Comparison of ENCODE assay signal across 3 cellular contexts in the genomic region with DNA sequence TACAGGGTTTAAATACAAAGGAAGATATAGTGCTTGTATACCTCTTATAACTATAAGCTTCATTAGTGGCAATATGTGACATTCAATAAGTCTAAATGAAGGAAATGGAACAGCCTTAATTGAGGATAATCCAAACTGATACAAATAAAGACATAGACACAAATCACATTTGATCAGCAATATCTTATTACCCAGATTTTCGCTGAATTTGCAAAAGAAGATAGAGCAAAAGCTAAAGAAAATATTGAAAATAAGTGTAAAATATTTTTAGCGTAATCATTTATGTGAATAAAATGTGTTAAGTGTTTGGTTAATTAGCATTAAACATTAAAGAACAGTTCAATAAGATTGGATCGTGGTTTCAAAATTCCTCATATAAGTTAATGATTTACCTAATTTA.
TF ChIP-seq lines count a peak whose summit lies in the region.

No MANE protein-coding gene starts in this region.

TF ChIP-seq in A549, 52 proteins besides CTCF, POLR2A, EP300 and RAD21:
- TF ChIP-seq MAFK (IDR thresholded peaks at IDR 0.05; ENCODE audit: partially characterized antibody) (peak; percentile 68), NR3C1 (IDR thresholded peaks at IDR 0.05) (no peak)

TF ChIP-seq in IMR-90, 13 proteins besides CTCF, POLR2A, EP300 and RAD21:
- no peak for TF ChIP-seq BHLHE40 (IDR thresholded peaks at IDR 0.05; ENCODE audit: low read depth, low read length)
- TF ChIP-seq MAFK (IDR thresholded peaks at IDR 0.05; ENCODE audit: low read depth, low read length), result peak; percentile 68

TF ChIP-seq in K562, 482 proteins besides CTCF, POLR2A, EP300 and RAD21:
- TF ChIP-seq C11orf30 (IDR thresholded peaks at IDR 0.05; ENCODE audit: low read depth) (peak; percentile 52; the same call in 1 of the 2 replicates), TRIM28 (IDR thresholded peaks at IDR 0.05) (no peak), TAF9B (IDR thresholded peaks at IDR 0.05; ENCODE audit: partially characterized antibody) (peak; percentile 17), ZNF316 (IDR thresholded peaks at IDR 0.05) (peak; percentile 76), MAFG (tag; conservative IDR thresholded peaks at IDR 0.05) (peak; percentile 36; the same call in 1 of the 2 replicates)
- TF ChIP-seq, protein P1, sequence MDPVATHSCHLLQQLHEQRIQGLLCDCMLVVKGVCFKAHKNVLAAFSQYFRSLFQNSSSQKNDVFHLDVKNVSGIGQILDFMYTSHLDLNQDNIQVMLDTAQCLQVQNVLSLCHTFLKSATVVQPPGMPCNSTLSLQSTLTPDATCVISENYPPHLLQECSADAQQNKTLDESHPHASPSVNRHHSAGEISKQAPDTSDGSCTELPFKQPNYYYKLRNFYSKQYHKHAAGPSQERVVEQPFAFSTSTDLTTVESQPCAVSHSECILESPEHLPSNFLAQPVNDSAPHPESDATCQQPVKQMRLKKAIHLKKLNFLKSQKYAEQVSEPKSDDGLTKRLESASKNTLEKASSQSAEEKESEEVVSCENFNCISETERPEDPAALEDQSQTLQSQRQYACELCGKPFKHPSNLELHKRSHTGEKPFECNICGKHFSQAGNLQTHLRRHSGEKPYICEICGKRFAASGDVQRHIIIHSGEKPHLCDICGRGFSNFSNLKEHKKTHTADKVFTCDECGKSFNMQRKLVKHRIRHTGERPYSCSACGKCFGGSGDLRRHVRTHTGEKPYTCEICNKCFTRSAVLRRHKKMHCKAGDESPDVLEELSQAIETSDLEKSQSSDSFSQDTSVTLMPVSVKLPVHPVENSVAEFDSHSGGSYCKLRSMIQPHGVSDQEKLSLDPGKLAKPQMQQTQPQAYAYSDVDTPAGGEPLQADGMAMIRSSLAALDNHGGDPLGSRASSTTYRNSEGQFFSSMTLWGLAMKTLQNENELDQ (CRISPR knock-in tag; IDR thresholded peaks at IDR 0.05; ENCODE audit: borderline replicate concordance), result no peak
